14 cellular contexts compared by ENCODE assay signal in genomic region chr3:18236726-18237125, GRCh38.
"Had no signal": no experiment of that assay in that cellular context is flagged by ENCODE, and none has a peak within 500 bp of the region (broad histone marks: within the 10 kb centered on the region; RNA-seq: fewer than 3 reads in every experiment).

No MANE protein-coding gene starts in this region.

- H3K4me2 ChIP-seq: hepatocyte had no signal

- H3K4me1 Mint-ChIP-seq: activated naive CD4-positive, alpha-beta T cell treated with anti-CD3 and anti-CD28 coated beads, Interleukin-2, amount 50 U/mL, for 24 hours had no signal

- H2AFZ ChIP-seq: hepatocyte had no signal

- H3K4me3 Mint-ChIP-seq: activated naive CD4-positive, alpha-beta T cell treated with anti-CD3 and anti-CD28 coated beads, Interleukin-2, amount 50 U/mL, for 24 hours; dendritic cell treated with granulocyte-macrophage colony-stimulating factor and Interleukin-4, amounts not matched to agents 40 ng/mL and 50 ng/mL, for 4 days; nephron had no signal

- H3K36me3 Mint-ChIP-seq: activated naive CD4-positive, alpha-beta T cell treated with anti-CD3 and anti-CD28 coated beads, Interleukin-2, amount 50 U/mL, for 24 hours had no signal

- H3K9me3 ChIP-seq: ascending aorta, lower lobe of right lung, tibial nerve had no signal

- H3K36me3 ChIP-seq: ascending aorta, lower lobe of right lung, tibial nerve had no signal

- H3K27ac ChIP-seq: ascending aorta, hepatocyte, lower lobe of right lung, tibial nerve had no signal

- DNase-seq: activated effector memory CD4-positive, alpha-beta T cell treated with anti-CD3 and anti-CD28 coated beads, Interleukin-2, amount 50 U/mL, for 16 hours; effector memory CD4-positive, alpha-beta T cell; lower lobe of right lung; midbrain; stimulated activated CD4-positive, alpha-beta T cell treated with anti-CD3 and anti-CD28 coated beads, Interleukin-2, amount 100 ng/mL, for 24 hours; stimulated activated naive CD8-positive, alpha-beta T cell treated with anti-CD3 and anti-CD28 coated beads, Interleukin-15, Interleukin-2, amounts not matched to agents 100 U/mL and 50 U/mL, for 24 hours; substantia nigra had no signal

- H3K4me1 ChIP-seq: ascending aorta, lower lobe of right lung, tibial nerve had no signal

- H3K4me3 ChIP-seq: ascending aorta, hepatocyte, lower lobe of right lung, tibial nerve had no signal

- H3K27me3 Mint-ChIP-seq: dendritic cell treated with granulocyte-macrophage colony-stimulating factor and Interleukin-4, amounts not matched to agents 40 ng/mL and 50 ng/mL, for 4 days had no signal

- ATAC-seq: lower lobe of right lung had no signal

- H3K79me2 ChIP-seq: hepatocyte had no signal

- H3K27me3 ChIP-seq: ascending aorta, hepatocyte, tibial nerve had no signal

- H3K27ac Mint-ChIP-seq: activated naive CD4-positive, alpha-beta T cell treated with anti-CD3 and anti-CD28 coated beads, Interleukin-2, amount 50 U/mL, for 24 hours; activated T-cell treated with anti-CD3 and anti-CD28 coated beads, Interleukin-2, amount 50 U/mL, for 72 hours; dendritic cell treated with granulocyte-macrophage colony-stimulating factor and Interleukin-4, amounts not matched to agents 40 ng/mL and 50 ng/mL, for 4 days; nephron had no signal

- H3K9me3 Mint-ChIP-seq: activated naive CD4-positive, alpha-beta T cell treated with anti-CD3 and anti-CD28 coated beads, Interleukin-2, amount 50 U/mL, for 24 hours; activated T-cell treated with anti-CD3 and anti-CD28 coated beads, Interleukin-2, amount 50 U/mL, for 72 hours; dendritic cell treated with granulocyte-macrophage colony-stimulating factor and Interleukin-4, amounts not matched to agents 40 ng/mL and 50 ng/mL, for 4 days; nephron had no signal
